1 cellular context compared by ENCODE assay signal in genomic region chr5:53997736-53998627, GRCh38.
TF ChIP-seq lines count a peak whose summit lies in the region.

No MANE protein-coding gene starts in this region.

TF ChIP-seq in H1, 55 proteins besides CTCF, POLR2A, EP300 and RAD21:
- TF ChIP-seq MAFK (IDR thresholded peaks at IDR 0.05; ENCODE audit: low read depth, low read length) = no peak
- TF ChIP-seq TBP (IDR thresholded peaks at IDR 0.05; ENCODE audit: low read depth, low read length) = no peak
- no peak for TF ChIP-seq FOSL1 (IDR thresholded peaks at IDR 0.05; ENCODE audit: insufficient read depth, low read depth, low read length)
- TF ChIP-seq NANOG (IDR thresholded peaks at IDR 0.05; ENCODE audit: insufficient read depth, low read depth, low read length, poor library complexity, severe bottlenecking) = no peak
- no peak for TF ChIP-seq CREB1 (IDR thresholded peaks at IDR 0.05)
- no peak for TF ChIP-seq CBX5 (IDR thresholded peaks at IDR 0.05; ENCODE audit: low read depth, low read length)
- no peak for TF ChIP-seq CBX8 (IDR thresholded peaks at IDR 0.05; ENCODE audit: borderline replicate concordance, low read depth, low read length)
- no peak for TF ChIP-seq CTBP2 (IDR thresholded peaks at IDR 0.05; ENCODE audit: borderline replicate concordance, insufficient read depth, insufficient read length, low read length)
- TF ChIP-seq CHD1 (IDR thresholded peaks at IDR 0.05; ENCODE audit: low read depth, low read length) = no peak
- no peak for TF ChIP-seq POLR2AphosphoS5 (IDR thresholded peaks at IDR 0.05; ENCODE audit: low read depth, low read length)
- TF ChIP-seq RNF2 (IDR thresholded peaks at IDR 0.05; ENCODE audit: borderline replicate concordance, low read depth, low read length, missing control alignments, poor library complexity, severe bottlenecking) = no peak
- TF ChIP-seq USF2 (IDR thresholded peaks at IDR 0.05; ENCODE audit: low read length) = no peak
- no peak for TF ChIP-seq CHD7 (IDR thresholded peaks at IDR 0.05; ENCODE audit: insufficient replicate concordance, low read length)
- no peak for TF ChIP-seq KDM4A (IDR thresholded peaks at IDR 0.05; ENCODE audit: low read depth, low read length, severe bottlenecking)
- no peak for TF ChIP-seq NRF1 (IDR thresholded peaks at IDR 0.05; ENCODE audit: low read depth, low read length)
- TF ChIP-seq SP2 (IDR thresholded peaks at IDR 0.05; ENCODE audit: low read length) = no peak
- TF ChIP-seq SRF (IDR thresholded peaks at IDR 0.05; ENCODE audit: low read depth, low read length) = no peak
- no peak for TF ChIP-seq SIRT6 (IDR thresholded peaks at IDR 0.05; ENCODE audit: low read length)
